ENCODE assay signal across 8 cellular contexts in the genomic region with DNA sequence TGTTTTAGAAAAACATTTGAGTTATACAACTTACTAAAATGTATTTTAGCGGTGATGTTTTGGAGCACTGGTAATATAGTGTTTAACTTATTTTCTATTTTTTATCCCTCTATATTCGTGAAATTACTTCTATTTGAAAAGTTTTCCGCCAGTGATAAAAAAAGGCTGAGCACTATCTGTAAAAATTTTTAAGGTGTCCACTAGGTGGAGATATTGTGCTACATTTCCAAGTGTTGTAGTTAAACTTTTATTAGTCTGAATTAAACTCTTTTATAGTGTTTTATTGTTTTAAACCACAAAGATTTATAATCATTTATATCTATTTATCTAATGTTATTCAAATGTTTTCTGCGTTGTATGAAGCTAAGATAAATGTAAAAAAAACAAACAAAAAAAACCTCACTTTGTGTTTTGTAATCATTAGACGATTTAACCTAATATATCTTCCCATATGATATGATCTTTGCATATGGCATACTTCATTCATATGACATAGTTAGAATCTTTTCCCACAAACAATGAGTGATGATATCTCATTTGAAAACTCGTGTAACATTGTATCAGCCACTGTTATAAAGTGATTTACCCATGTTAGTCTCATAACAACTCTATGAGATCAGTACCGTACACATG. TPM values are rescaled to one million over a fixed set of nuclear protein-coding genes. Genes with fewer than 3 reads are reported as not detected.
DNase-seq lines count a peak whose midpoint lies in the region; ATAC-seq and TF ChIP-seq lines count a peak whose summit lies in the region.
"Not testable (repeated sequence)": the region's sequence is repeated elsewhere in the genome, so short reads cannot be mapped to it uniquely, and the experiment has no call there.

No MANE protein-coding gene starts in this region.

- H4K20me1 ChIP-seq in SK-N-SH (ENCODE audit: insufficient read depth): not testable (repeated sequence)

- CTCF ChIA-PET in SK-N-SH (lab: Yijun Ruan, JAX): interaction anchor here (0.7 to 2.4 kb wide), 8 partner anchors 9 to 945 kb away, joined by 3 to 11 read pairs (median 3); a partner anchor contains a TSS

- not testable (repeated sequence) for H3K4me3 ChIP-seq in AG10803 (ENCODE audit: low read length); SK-N-SH (ENCODE audit: low read depth in 2 of 2, low read length in 1 of 2); psoas muscle

- H2AFZ ChIP-seq in SK-N-SH (ENCODE audit: low read depth): not testable (repeated sequence)

- intact Hi-C loops in psoas muscle (cut with DNase I): loop anchor here (5.0 to 10.0 kb wide), 3 partner anchors 774 to 946 kb away; no protein-coding TSS in a partner anchor

- 24% methylated on average over 7 of the region's 7 CpGs for WGBS in SK-N-SH (ENCODE audit: low lambda C conversion rate)
- WGBS in psoas muscle, 3 donors: 34 to 38% (median 34%) methylated on average over 7 of the region's 7 CpGs

- POLR2A ChIA-PET in SK-N-SH (lab: Yijun Ruan, JAX): not testable (repeated sequence)

- H3K9me3 ChIP-seq in SK-N-SH, psoas muscle: not testable (repeated sequence)

- H3K9me2 ChIP-seq in SK-N-SH: not testable (repeated sequence)

- in situ Hi-C loops in GM13976 (cut with MboI; ENCODE audit: low sequenced_read_pairs, unreplicated experiment): loop anchor here (25.0 kb wide), 2 partner anchors 359 to 934 kb away; no protein-coding TSS in a partner anchor

- not testable (repeated sequence) for TF ChIP-seq EP300 in SK-N-SH (IDR thresholded peaks at IDR 0.05; ENCODE audit: borderline replicate concordance in 1 of 2, low read depth in 1 of 2, low read length in 1 of 2)

- TF ChIP-seq RAD21 in SK-N-SH (IDR thresholded peaks at IDR 0.05; ENCODE audit: low read length): peak; percentile 70

- not testable (repeated sequence) for H3K9ac ChIP-seq in SK-N-SH

- H3K27ac ChIP-seq in SK-N-SH (ENCODE audit: low read depth in 2 of 2, low read length in 1 of 2); psoas muscle: not testable (repeated sequence)

- H3K4me1 ChIP-seq in SK-N-SH (ENCODE audit: control insufficient read depth in 1 of 2, insufficient read depth in 2 of 2, low read depth in 1 of 2, low read length in 1 of 2); psoas muscle: not testable (repeated sequence)

- not testable (repeated sequence) for H3K36me3 ChIP-seq in SK-N-SH (replicated peaks in 1 of 2; ENCODE audit: control insufficient read depth in 1 of 2, insufficient read depth in 2 of 2, low read length in 1 of 2); psoas muscle (ENCODE audit: insufficient read depth in 1 of 2, low read depth in 1 of 2)

- ATAC-seq in HG03060 (IDR thresholded peaks at IDR 0.05; ENCODE audit: low read depth, unreplicated experiment): peak; percentile 58
- ATAC-seq in psoas muscle: not testable (repeated sequence)

- not testable (repeated sequence) for H3K27me3 ChIP-seq in SK-N-SH (ENCODE audit: insufficient read depth); psoas muscle (ENCODE audit: insufficient read depth in 3 of 3, low read length in 2 of 3)

- TF ChIP-seq CTCF in AG10803 (conservative IDR thresholded peaks at IDR 0.05; ENCODE audit: low read length): peak; percentile 63
- TF ChIP-seq CTCF in GM13976 (IDR thresholded peaks at IDR 0.05; ENCODE audit: borderline replicate concordance, control extremely low read depth, extremely low read depth, insufficient read depth, missing control alignments): peak; percentile 14
- TF ChIP-seq CTCF in SK-N-SH (IDR thresholded peaks at IDR 0.05): peak; percentile 78
- TF ChIP-seq CTCF in psoas muscle (IDR thresholded peaks at IDR 0.05): peak; percentile 66

- DNase-seq in AG10803 (ENCODE audit: low read depth) (peak; percentile 34), GM13976 (ENCODE audit: low spot score) (peak; percentile 21), NCI-H2107 treated with DMSO at 0.1 percent for 48 hours (lab: John Stamatoyannopoulos, UW; ENCODE audit: unreplicated experiment) (peak; percentile 2), SK-N-SH (peak; percentile 11), dermis blood vessel endothelial cell (peak; percentile 63), iris pigment epithelial cell (ENCODE audit: low read depth) (peak; percentile 30)
- not testable (repeated sequence) for DNase-seq in psoas muscle

- not testable (repeated sequence) for H3K79me2 ChIP-seq in SK-N-SH (ENCODE audit: insufficient read depth)

- not testable (repeated sequence) for H3K4me2 ChIP-seq in SK-N-SH

- peaks cover 12% of the 10 kb centered on the region for H3F3A ChIP-seq in SK-N-SH (replicated peaks; ENCODE audit: insufficient read depth)

TF ChIP-seq in SK-N-SH, 30 proteins besides CTCF, POLR2A, EP300 and RAD21:
- TF ChIP-seq SMC3 (IDR thresholded peaks at IDR 0.05; ENCODE audit: low read depth, low read length): peak; percentile 24; the same call in 1 of the 2 replicates

RNA-seq across cellular contexts. Expression of a gene that starts 11.8 kb away (rescaled TPM):
- polyA plus RNA-seq in SK-N-SH (2012; rRNA removed) (2.6 and 3.5 TPM in 2 replicates), psoas muscle (1 to 10 TPM in 2 of 3 donors, under 1 TPM in 1; 0.68 to 2.7 (median 1.3) TPM)
- polyA plus RNA-seq in SK-N-SH (2012; cell fraction: cytosol; rRNA removed): 1.7 and 2.2 TPM in 2 replicates
- 2.5 and 4.2 TPM in 2 replicates for polyA plus RNA-seq in SK-N-SH (2012; cell fraction: nucleus; rRNA removed)
- total RNA-seq in dermis blood vessel endothelial cell (4.1 TPM in 2 replicates), psoas muscle (1 to 10 TPM; 2.7 to 5.1 (median 4.1) TPM)

Comparison
In these comparisons a context has a peak if more than half of its experiments do, and no peak if none do; other contexts are left out.
1. CTCF ChIP-seq: peak in every context shown above with its lines; median percentile 78 in SK-N-SH; 66 in psoas muscle; 63 in AG10803; 14 in GM13976.